In the genomic region with DNA sequence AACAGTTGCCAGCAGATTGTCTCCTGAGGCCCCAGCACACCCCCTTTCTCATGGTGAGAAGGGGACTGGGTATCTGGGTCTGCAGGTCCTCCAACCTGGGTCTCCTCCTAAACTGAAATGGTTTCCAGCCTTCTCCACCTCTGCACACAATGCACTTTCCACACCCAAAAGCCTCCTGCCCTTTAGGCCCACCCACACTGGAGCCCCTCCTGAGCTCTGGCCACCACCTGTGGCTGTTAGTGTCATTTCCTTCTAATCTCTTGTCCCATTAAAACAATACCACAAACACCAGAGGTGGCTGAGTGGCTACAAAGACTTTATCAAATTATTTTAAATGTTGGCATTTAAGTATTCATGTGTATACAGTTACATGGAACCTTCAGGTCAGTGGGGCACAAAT, we compare ENCODE assay signal across 11 cellular contexts. TPM values are rescaled to one million over a fixed set of nuclear protein-coding genes. Genes with fewer than 3 reads are reported as not detected.
DNase-seq lines count a peak whose midpoint lies in the region; ATAC-seq and TF ChIP-seq lines count a peak whose summit lies in the region.
"Had no signal": no experiment of that assay in that cellular context is flagged by ENCODE, and none has a peak within 500 bp of the region (broad histone marks: within the 10 kb centered on the region; RNA-seq: fewer than 3 reads in every experiment).

No MANE protein-coding gene starts in this region.

- H3K9me3 Mint-ChIP-seq in T-helper 2 cell treated with Interferon-gamma antibody and Interleukin-4, amounts not matched to agents 5 μg/mL and 100 μg/mL, for 36 hours, result no peaks in the 10 kb centered on the region
- no peaks in the 10 kb centered on the region for H3K9me3 Mint-ChIP-seq in activated T-helper 17 cell treated with anti-CD3 and anti-CD28 coated beads, Interleukin-2, amount 50 U/mL, for 72 hours

- no peak overlapping the region for H3K4me3 Mint-ChIP-seq in T-helper 2 cell treated with Interferon-gamma antibody and Interleukin-4, amounts not matched to agents 5 μg/mL and 100 μg/mL, for 36 hours
- no peak overlapping the region for H3K4me3 Mint-ChIP-seq in activated T-helper 17 cell treated with anti-CD3 and anti-CD28 coated beads, Interleukin-2, amount 50 U/mL, for 72 hours

- peak overlapping the region in 1 of 2 donors; percentile 18 for H3K9ac ChIP-seq in stomach smooth muscle (ENCODE audit: low read length in 2 of 2)

- TF ChIP-seq CTCF in lower lobe of right lung (IDR thresholded peaks at IDR 0.05), result no peak

- H3K27ac Mint-ChIP-seq in T-helper 2 cell treated with Interferon-gamma antibody and Interleukin-4, amounts not matched to agents 5 μg/mL and 100 μg/mL, for 36 hours, result peak overlapping the region; percentile 68
- peak overlapping the region; percentile 57 for H3K27ac Mint-ChIP-seq in activated T-helper 17 cell treated with anti-CD3 and anti-CD28 coated beads, Interleukin-2, amount 50 U/mL, for 72 hours

- H3K36me3 Mint-ChIP-seq in T-helper 2 cell treated with Interferon-gamma antibody and Interleukin-4, amounts not matched to agents 5 μg/mL and 100 μg/mL, for 36 hours (ENCODE audit: low read depth), result peaks cover 20% of the 10 kb centered on the region
- peaks cover 29% of the 10 kb centered on the region for H3K36me3 Mint-ChIP-seq in activated T-helper 17 cell treated with anti-CD3 and anti-CD28 coated beads, Interleukin-2, amount 50 U/mL, for 72 hours (ENCODE audit: low read depth)

- H3K9me3 ChIP-seq in lower lobe of right lung, result no peaks in the 10 kb centered on the region
- H3K9me3 ChIP-seq in stomach smooth muscle (ENCODE audit: control insufficient read depth in 2 of 2, low read length in 2 of 2), result no peaks in the 10 kb centered on the region

- H3K27me3 ChIP-seq in lower lobe of right lung (ENCODE audit: low read depth) (no peaks in the 10 kb centered on the region), stomach smooth muscle (ENCODE audit: control insufficient read depth in 1 of 2, insufficient read depth in 2 of 2, low read length in 2 of 2) (no peaks in the 10 kb centered on the region)

- H3K36me3 ChIP-seq in lower lobe of right lung (peaks cover 40% of the 10 kb centered on the region), stomach smooth muscle (ENCODE audit: control insufficient read depth in 2 of 2, insufficient read depth in 2 of 2, low read length in 2 of 2) (peaks cover 17 to 21% of the 10 kb centered on the region in 2 donors)

- intact Hi-C loops in lower lobe of right lung (cut with DNase I), result no loop called here

- H3K27ac ChIP-seq in lower lobe of right lung, result peak overlapping the region; percentile 76
- H3K27ac ChIP-seq in stomach smooth muscle (ENCODE audit: low read length), result peak overlapping the region; percentile 81

- H3K4me1 ChIP-seq in lower lobe of right lung (peaks cover 60% of the 10 kb centered on the region), stomach smooth muscle (ENCODE audit: control insufficient read depth, insufficient read depth, low read length) (peaks cover 63% of the 10 kb centered on the region)

- H3K4me3 ChIP-seq in lower lobe of right lung (no peak overlapping the region), stomach smooth muscle (ENCODE audit: low read length in 2 of 2) (peak overlapping the region in 1 of 2 donors; percentile 47)

- H3K27me3 Mint-ChIP-seq in T-helper 2 cell treated with Interferon-gamma antibody and Interleukin-4, amounts not matched to agents 5 μg/mL and 100 μg/mL, for 36 hours (ENCODE audit: low read depth), result no peaks in the 10 kb centered on the region
- H3K27me3 Mint-ChIP-seq in activated T-helper 17 cell treated with anti-CD3 and anti-CD28 coated beads, Interleukin-2, amount 50 U/mL, for 72 hours, result no peaks in the 10 kb centered on the region

- H3K4me1 Mint-ChIP-seq in T-helper 2 cell treated with Interferon-gamma antibody and Interleukin-4, amounts not matched to agents 5 μg/mL and 100 μg/mL, for 36 hours (ENCODE audit: low read depth), result peaks cover 17% of the 10 kb centered on the region
- H3K4me1 Mint-ChIP-seq in activated T-helper 17 cell treated with anti-CD3 and anti-CD28 coated beads, Interleukin-2, amount 50 U/mL, for 72 hours, result no peaks in the 10 kb centered on the region

- no peak for ATAC-seq in activated T-helper 17 cell treated with anti-CD3 and anti-CD28 coated beads, Interleukin-2, amount 50 U/mL, for 72 hours (replicated peaks)
- ATAC-seq in lower lobe of right lung, result no peak

- no peak for DNase-seq in T-helper 2 cell treated with Interferon-gamma antibody and Interleukin-4, amounts not matched to agents 5 μg/mL and 100 μg/mL, for 36 hours (ENCODE audit: low spot score)
- DNase-seq in T-helper 2 cell, result no peak
- DNase-seq in lower lobe of right lung, result no peak
- DNase-seq in RPMI8226, result no peak
- DNase-seq in NCI-H2171 treated with DMSO at 0.1 percent for 48 hours (lab: John Stamatoyannopoulos, UW), result no peak
- DNase-seq in kidney tubule cell (ENCODE audit: low spot score), result no peak
- DNase-seq: 8988T, foreskin melanocyte, NCI-H1694 treated with DMSO at 0.1 percent for 48 hours had no signal

RNA-seq across cellular contexts. Expression of gene GPR3, which starts 11.5 kb away (rescaled TPM):
- under 1 TPM; 0.26 to 0.42 TPM for total RNA-seq in activated T-helper 17 cell treated with anti-CD3 and anti-CD28 coated beads, Interleukin-2, amount 50 U/mL, for 72 hours
- total RNA-seq in lower lobe of right lung, result 0.18 TPM

RNA-seq across cellular contexts. Expression of gene CD164L2, which starts 20.8 kb away (rescaled TPM):
- not detected for total RNA-seq in activated T-helper 17 cell treated with anti-CD3 and anti-CD28 coated beads, Interleukin-2, amount 50 U/mL, for 72 hours
- 6.8 TPM for total RNA-seq in lower lobe of right lung

RNA-seq across cellular contexts. Expression of gene FCN3, which starts 29.3 kb away (rescaled TPM):
- not detected for total RNA-seq in activated T-helper 17 cell treated with anti-CD3 and anti-CD28 coated beads, Interleukin-2, amount 50 U/mL, for 72 hours
- total RNA-seq in lower lobe of right lung, result 1,125 TPM

RNA-seq across cellular contexts. Expression of gene MAP3K6, which starts 37.2 kb away (rescaled TPM):
- total RNA-seq in activated T-helper 17 cell treated with anti-CD3 and anti-CD28 coated beads, Interleukin-2, amount 50 U/mL, for 72 hours, result 10 to 100 TPM in 1 of 2 donors, 1 to 10 TPM in 1; 7.3 to 15.2 TPM
- 117 TPM for total RNA-seq in lower lobe of right lung

Comparison
In these comparisons a context has a peak if more than half of its experiments do, and no peak if none do; other contexts are left out.
1. RNA of gene FCN3, which starts 29.3 kb away (total RNA-seq): 1,125 TPM in lower lobe of right lung (single experiment); not detected in activated T-helper 17 cell treated with anti-CD3 and anti-CD28 coated beads, Interleukin-2, amount 50 U/mL, for 72 hours; every median in the first group is over 1,000 times any median in the second.